In the genomic region with DNA sequence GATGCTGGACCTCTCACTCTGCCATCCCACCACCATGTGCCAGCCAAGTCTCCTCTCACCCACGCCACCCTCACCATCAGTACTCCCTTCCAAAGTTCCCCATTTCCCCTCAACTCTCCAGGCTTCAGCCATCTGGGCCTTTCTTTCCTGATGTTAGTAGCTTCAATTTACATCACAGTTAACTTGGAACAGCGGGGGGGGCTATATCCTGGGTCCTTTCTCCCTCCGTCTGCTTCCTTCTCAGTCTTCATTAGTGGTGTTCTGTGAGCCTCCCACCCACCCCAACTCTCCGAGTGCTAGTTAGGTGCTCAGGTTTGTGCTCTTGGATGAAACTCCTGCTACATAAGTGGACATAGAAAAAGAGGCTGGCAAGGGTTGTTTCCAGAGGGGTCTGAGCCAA, we compare ENCODE assay signal across 19 cellular contexts. TPM values are rescaled to one million over a fixed set of nuclear protein-coding genes. Genes with fewer than 3 reads are reported as not detected.
DNase-seq lines count a peak whose midpoint lies in the region; FAIRE-seq and TF ChIP-seq lines count a peak whose summit lies in the region.
"Had no signal": no experiment of that assay in that cellular context is flagged by ENCODE, and none has a peak within 500 bp of the region (broad histone marks: within the 10 kb centered on the region; RNA-seq: fewer than 3 reads in every experiment).

No MANE protein-coding gene starts in this region.

- peaks cover 30 to 41% of the 10 kb centered on the region in 2 experiments for H3K4me1 Mint-ChIP-seq in H9

- H3K4me3 ChIP-seq in H1 (ENCODE audit: extremely low read depth in 1 of 4, insufficient read depth in 2 of 4, low read depth in 3 of 4, low read length in 4 of 4) (no peak overlapping the region), spleen (no peak overlapping the region)
- H3K4me3 ChIP-seq: K562, MG63 had no signal

- H3K36me3 ChIP-seq in H1 (ENCODE audit: control insufficient read depth in 2 of 4, insufficient read depth in 4 of 4, low read length in 3 of 4) (no peaks in the 10 kb centered on the region), spleen (no peaks in the 10 kb centered on the region)
- H3K36me3 ChIP-seq: MG63 had no signal

- TF ChIP-seq CTCF in H9 (conservative IDR thresholded peaks at IDR 0.05) = no peak
- no peak for TF ChIP-seq CTCF in H1 (IDR thresholded peaks at IDR 0.05; ENCODE audit: control extremely low read depth in 1 of 3, insufficient read depth in 1 of 3, low read depth in 1 of 3, low read length in 3 of 3)
- TF ChIP-seq CTCF in spleen (IDR thresholded peaks at IDR 0.05 in 8 of 11, conservative IDR thresholded peaks at IDR 0.05 in 3 of 11) = no peak

- H3K18ac ChIP-seq in H9 (ENCODE audit: insufficient read length, low read depth, low read length) = no peak overlapping the region
- no peak overlapping the region; the same call in 1 of the 2 replicates for H3K18ac ChIP-seq in H1 (ENCODE audit: extremely low read depth, low read length)

- H3K79me1 ChIP-seq in H9 (ENCODE audit: insufficient read depth, low read depth, low read length, poor library complexity, severe bottlenecking) = no peaks in the 10 kb centered on the region
- no peaks in the 10 kb centered on the region for H3K79me1 ChIP-seq in H1 (ENCODE audit: low read depth, low read length)

- H3K79me2 ChIP-seq in H9 (ENCODE audit: insufficient read depth, low read length) (no peaks in the 10 kb centered on the region), H1 (ENCODE audit: control insufficient read depth in 1 of 2, insufficient read depth in 2 of 2, low read length in 2 of 2) (no peaks in the 10 kb centered on the region)

- H2BK120ac ChIP-seq in H9 (ENCODE audit: low read depth, low read length, poor library complexity, severe bottlenecking) (no peak overlapping the region), H1 (replicated peaks; ENCODE audit: low read depth, low read length) (no peak overlapping the region)

- POLR2A ChIA-PET in H1 (lab: Charles Lee; ENCODE audit: partially characterized antibody) = interaction anchor here (0.8 to 1.6 kb wide), 5 partner anchors 9 to 98 kb away, joined by 3 to 4 read pairs (median 3); no protein-coding TSS in a partner anchor

- H2AK5ac ChIP-seq in H9 (ENCODE audit: insufficient read length, low read length) = no peak overlapping the region
- no peak overlapping the region; the same call in 1 of the 2 replicates for H2AK5ac ChIP-seq in H1 (ENCODE audit: low read depth, low read length)

- H3K27me3 ChIP-seq in H9 (ENCODE audit: insufficient read depth, low read length) = no peaks in the 10 kb centered on the region
- no peaks in the 10 kb centered on the region; a peak in 3 of 7 replicates for H3K27me3 ChIP-seq in H1 (replicated peaks in 1 of 4; ENCODE audit: control insufficient read depth in 3 of 4, extremely low read depth in 1 of 4, insufficient read depth in 3 of 4, low read length in 3 of 4)
- no peaks in the 10 kb centered on the region for H3K27me3 ChIP-seq in spleen (replicated peaks in 1 of 7)
- H3K27me3 ChIP-seq: MG63 had no signal

- TF ChIP-seq POLR2A in H1 (IDR thresholded peaks at IDR 0.05; ENCODE audit: control extremely low read depth in 1 of 2, low read depth in 2 of 2, low read length in 2 of 2) (no peak), spleen (IDR thresholded peaks at IDR 0.05) (no peak)

- H3K4me1 ChIP-seq in H9 (ENCODE audit: insufficient read depth, low read length) (peaks cover 15% of the 10 kb centered on the region), H1 (replicated peaks in 1 of 4; ENCODE audit: control insufficient read depth in 3 of 4, insufficient read depth in 4 of 4, low read length in 3 of 4) (peaks cover 0 to 21% (median 14%) of the 10 kb centered on the region in 4 experiments; a peak in 6 of 7 replicates), spleen (peaks cover 0 to 43% (median 13%) of the 10 kb centered on the region in 6 donors)

- H2BK15ac ChIP-seq in H9 (ENCODE audit: low read depth, low read length) (no peak overlapping the region), H1 (ENCODE audit: low read length) (no peak overlapping the region)

- H3K9me3 Mint-ChIP-seq in H9 = no peaks in the 10 kb centered on the region
- H3K9me3 Mint-ChIP-seq: CD14-positive monocyte had no signal

- CTCF ChIA-PET in H1 (lab: Charles Lee; ENCODE audit: partially characterized antibody) = interaction anchor here (0.9 to 4.8 kb wide), 9 partner anchors 10 to 254 kb away, joined by 3 to 23 read pairs (median 4); no protein-coding TSS in a partner anchor

- H4K91ac ChIP-seq in H9 (ENCODE audit: insufficient read length, low read depth, low read length) (no peak overlapping the region), H1 (replicated peaks; ENCODE audit: insufficient read length, low read length) (no peak overlapping the region)

- H3K23ac ChIP-seq in H9 (ENCODE audit: insufficient read length, low read depth, low read length) = no peak overlapping the region
- no peak overlapping the region for H3K23ac ChIP-seq in H1 (ENCODE audit: insufficient read length)

- TF ChIP-seq EP300 in H1 (IDR thresholded peaks at IDR 0.05; ENCODE audit: borderline replicate concordance in 1 of 2, low read depth in 2 of 2, low read length in 2 of 2) = no peak

- DNase-seq in DMS79 treated with DMSO at 0.1 percent for 48 hours (lab: John Stamatoyannopoulos, UW) (peak; percentile 75), DMS79 (lab: John Stamatoyannopoulos, UW) (no peak), H9 (no peak), H1 (ENCODE audit: low read depth in 1 of 2, low spot score in 2 of 2) (no peak), spleen (peak; percentile 16), NCI-H1417 treated with DMSO at 0.1 percent for 48 hours (lab: John Stamatoyannopoulos, UW) (no peak), ureter (ENCODE audit: low spot score) (no peak), cardiac septum (ENCODE audit: low spot score) (no peak)
- DNase-seq: 8988T; MG63; NCI-H2107; NCI-H2227 treated with DMSO at 0.1 percent for 48 hours; NK-92 treated with Interleukin-12 subunit alpha and Interleukin-12 subunit beta, amount 100 ng/mL, for 24 hours; SIG-M5; SK-N-SH had no signal

- WGBS in H9 (ENCODE audit: extremely low coverage, insufficient read length, low lambda C conversion rate) = no CpG with 5 or more reads among the region's 4 CpGs
- 66% methylated on average over 4 of the region's 4 CpGs; no CpG with 5 or more reads in 1 of the 2 experiments for WGBS in H1 (ENCODE audit: extremely low coverage in 1 of 2, insufficient coverage in 1 of 2, insufficient read length in 1 of 2, insufficient replicate concordance in 2 of 2, low coverage in 1 of 2, low lambda C conversion rate in 2 of 2, missing lambda C conversion rate in 1 of 2), 2 experiments
- WGBS in spleen, 5 donors = 86 to 93% (median 89%) methylated on average over 4 of the region's 4 CpGs

- H2AFZ ChIP-seq in H9 (ENCODE audit: low read length) (no peak overlapping the region), H1 (ENCODE audit: low read length) (no peak overlapping the region)

- no peak overlapping the region for H3K4me2 ChIP-seq in H9 (ENCODE audit: insufficient read depth, insufficient read length, low read length)
- no peak overlapping the region; a peak in 2 of 4 replicates for H3K4me2 ChIP-seq in H1 (ENCODE audit: insufficient read depth in 1 of 2, low read depth in 2 of 2, low read length in 2 of 2)
- H3K4me2 ChIP-seq: SK-N-SH had no signal

- H3K9me3 ChIP-seq in H9 (ENCODE audit: control insufficient read depth, low read depth, low read length) (no peaks in the 10 kb centered on the region), H1 (ENCODE audit: insufficient read depth in 2 of 2, low read depth in 1 of 2, low read length in 1 of 2) (no peaks in the 10 kb centered on the region), spleen (no peaks in the 10 kb centered on the region)
- H3K9me3 ChIP-seq: MG63, SK-N-SH had no signal

- no peak overlapping the region for H3K4ac ChIP-seq in H9 (ENCODE audit: low read depth, low read length)
- no peak overlapping the region for H3K4ac ChIP-seq in H1 (replicated peaks; ENCODE audit: insufficient read length, low read depth, low read length)

- H3K27ac Mint-ChIP-seq in H9 = peak overlapping the region in 2 of 3 experiments; percentile 9 to 65; a peak in 3 of 7 replicates
- H3K27ac Mint-ChIP-seq: CD14-positive monocyte had no signal

- H2BK20ac ChIP-seq in H9 (ENCODE audit: low read depth, low read length, poor library complexity, severe bottlenecking) (no peak overlapping the region), H1 (ENCODE audit: low read length) (no peak overlapping the region; the same call in 1 of the 2 replicates)

- H4K5ac ChIP-seq in H9 (ENCODE audit: insufficient read length, low read depth, low read length) (no peak overlapping the region), H1 (ENCODE audit: insufficient read length, low read depth, low read length) (no peak overlapping the region)

- FAIRE-seq in H1 (lab: Jason Lieb, UNC) = no peak
- FAIRE-seq: GM12891, H54, K562 had no signal

- H3K9ac ChIP-seq in H9 (ENCODE audit: extremely low read depth, insufficient read length, low read length) = no peak overlapping the region
- no peak overlapping the region for H3K9ac ChIP-seq in H1 (replicated peaks in 1 of 4; ENCODE audit: extremely low read depth in 1 of 4, low read depth in 3 of 4, low read length in 3 of 4)
- H3K9ac ChIP-seq: SK-N-SH had no signal

- H3T11ph ChIP-seq in H9 (ENCODE audit: low read length) = no peak overlapping the region

- H4K8ac ChIP-seq in H9 (replicated peaks; ENCODE audit: insufficient read length, low read depth, low read length) = no peak overlapping the region
- no peak overlapping the region for H4K8ac ChIP-seq in H1 (ENCODE audit: extremely low read depth, insufficient read depth, low read length)

- H4K20me1 ChIP-seq in H9 (ENCODE audit: control insufficient read depth, insufficient read depth, insufficient read length) = no peaks in the 10 kb centered on the region
- no peaks in the 10 kb centered on the region for H4K20me1 ChIP-seq in H1 (replicated peaks in 1 of 2; ENCODE audit: control insufficient read depth in 1 of 2, insufficient read depth in 2 of 2, low read length in 2 of 2)

- H2BK5ac ChIP-seq in H9 (ENCODE audit: insufficient read length, low read length) (no peak overlapping the region), H1 (ENCODE audit: low read depth, low read length) (no peak overlapping the region)

- peak overlapping the region in 1 of 2 experiments; percentile 8; a peak in 2 of 5 replicates for H3K4me3 Mint-ChIP-seq in H9
- H3K4me3 Mint-ChIP-seq: CD14-positive monocyte had no signal

- H3K27me3 Mint-ChIP-seq in H9 (ENCODE audit: low read depth) = peaks cover 28% of the 10 kb centered on the region

- no peaks in the 10 kb centered on the region; a peak in 1 of 7 replicates for H3K36me3 Mint-ChIP-seq in H9 (ENCODE audit: insufficient read depth in 1 of 3, low read depth in 3 of 3)
- H3K36me3 Mint-ChIP-seq: CD14-positive monocyte had no signal

- no peak overlapping the region for H3K27ac ChIP-seq in H9 (ENCODE audit: insufficient read length, low read depth, low read length)
- no peak overlapping the region for H3K27ac ChIP-seq in H1 (ENCODE audit: low read depth, low read length)
- H3K27ac ChIP-seq in spleen = no peak overlapping the region

- intact Hi-C loops in spleen (cut with DNase I; ENCODE audit: low total_unique reads) = no loop called here
- intact Hi-C loops in cardiac septum (cut with DNase I) = no loop called here

- H2BK12ac ChIP-seq in H9 (ENCODE audit: insufficient read length, low read depth, low read length) (no peak overlapping the region), H1 (ENCODE audit: low read depth, low read length) (peak overlapping the region; percentile 71; the same call in 1 of the 2 replicates)

- H3K23me2 ChIP-seq in H9 (ENCODE audit: insufficient read length, low read depth, low read length, poor library complexity, severe bottlenecking) (no peaks in the 10 kb centered on the region), H1 (ENCODE audit: low read depth, low read length) (no peaks in the 10 kb centered on the region; the same call in 1 of the 2 replicates)

- H3K14ac ChIP-seq in H9 (ENCODE audit: insufficient read depth, low read length) (no peak overlapping the region), H1 (ENCODE audit: insufficient read length) (no peak overlapping the region)

- TF ChIP-seq RAD21 in H1 (IDR thresholded peaks at IDR 0.05 in 1 of 2, conservative IDR thresholded peaks at IDR 0.05 in 1 of 2; ENCODE audit: low read depth in 2 of 2, low read length in 2 of 2) = no peak

- no peak overlapping the region for H3K56ac ChIP-seq in H9 (ENCODE audit: insufficient read length, low read depth, low read length)
- no peak overlapping the region for H3K56ac ChIP-seq in H1 (replicated peaks; ENCODE audit: insufficient read length, low read depth, low read length)

RNA-seq across cellular contexts. Expression of a gene that starts 31.9 kb away (rescaled TPM):
- total RNA-seq in H9 (2021) (8.4 and 8.9 TPM in 2 replicates), spleen (10 to 100 TPM in 5 of 7 donors, 1 to 10 TPM in 2; 9.8 to 22.1 (median 14.8) TPM), ureter (5.2 TPM), cardiac septum (16.6 TPM)
- 11.2 TPM in 2 replicates for total RNA-seq in H1 (2021; fragmentation: NEBNext Ultra II Directional; extraction: Animal tissue kit (Norgen Biotek cat#: 25700))
- polyA plus RNA-seq in H1 (2011; rRNA removed) (8.1 and 10.6 TPM in 2 replicates), spleen (1 to 10 TPM; 1.4 to 3.7 (median 2.1) TPM)
- polyA plus RNA-seq in H1 (2011; cell fraction: cytosol; rRNA removed) = 6.5 TPM
- 24.1 TPM for polyA plus RNA-seq in H1 (2011; cell fraction: nucleus; rRNA removed)
- 7.0 to 8.7 TPM (median 7.2 TPM) in 4 replicates for polyA plus RNA-seq in H1 (2012, experiment 1 of 2)
- polyA plus RNA-seq in H1 (2012, experiment 2 of 2) = 5.3 TPM
- polyA plus RNA-seq in H1 (2013, experiment 1 of 2) = 5.0 TPM
- polyA plus RNA-seq in H1 (2013, experiment 2 of 2) = 4.6 TPM
- polyA minus RNA-seq in H1 (2011; rRNA and poly(A)+ RNA removed) = 7.6 and 9.3 TPM in 2 replicates
- polyA minus RNA-seq in H1 (2011; cell fraction: cytosol; rRNA and poly(A)+ RNA removed) = 5.2 TPM
- polyA minus RNA-seq in H1 (2011; cell fraction: nucleus; rRNA and poly(A)+ RNA removed) = 13.3 TPM

Comparison
In these comparisons a context has a peak if more than half of its experiments do, and no peak if none do; other contexts are left out.
1. DNase-seq: peak in DMS79 treated with DMSO at 0.1 percent for 48 hours (single experiment) and spleen (single experiment); none in DMS79 (single experiment), H9 (single experiment), H1 (0 of 2), NCI-H1417 treated with DMSO at 0.1 percent for 48 hours (single experiment), ureter (single experiment) and cardiac septum (single experiment).